In genomic region chr2:229096667-229097066, GRCh38 we compare ENCODE assay signal across 18 cellular contexts.
"Had no signal": no experiment of that assay in that cellular context is flagged by ENCODE, and none has a peak within 500 bp of the region (broad histone marks: within the 10 kb centered on the region; RNA-seq: fewer than 3 reads in every experiment).

No MANE protein-coding gene starts in this region.

- H3K9me3 Mint-ChIP-seq: activated CD4-positive, alpha-beta T cell treated with anti-CD3 and anti-CD28 coated beads, Interleukin-2, amount 10 ng/mL, durations not matched to agents 24 days and 14 days; stimulated activated memory B cell treated with anti-CD40 and anti-IgM and Interleukin-4, amounts not matched to agents 10 μg/mL and 1 μg/mL and 100 μg/mL, for 72 hours had no signal

- H3K36me3 ChIP-seq: spleen, tibial artery had no signal

- H3K4me1 Mint-ChIP-seq: activated B cell treated with CpG ODN at 0.5 μM for 24 hours; activated CD4-positive, alpha-beta T cell treated with anti-CD3 and anti-CD28 coated beads, Interleukin-2, amount 10 ng/mL, durations not matched to agents 24 days and 14 days; stimulated activated memory B cell treated with anti-CD40 and anti-IgM and Interleukin-4, amounts not matched to agents 10 μg/mL and 1 μg/mL and 100 μg/mL, for 72 hours; T-helper 17 cell had no signal

- ATAC-seq: effector memory CD8-positive, alpha-beta T cell; left cardiac atrium; mucosa of descending colon; natural killer cell treated with Interleukin-12 subunit alpha and Interleukin-12 subunit beta and Interleukin-15 and Interleukin-18, amount 100 ng/mL, for 72 hours; right cardiac atrium; stimulated activated memory B cell treated with anti-CD40 and anti-IgM and Interleukin-4, amounts not matched to agents 10 μg/mL and 1 μg/mL and 100 μg/mL, for 72 hours; T-helper 17 cell had no signal

- H3K9me3 ChIP-seq: mucosa of descending colon, spleen, tibial artery had no signal

- H3K27me3 ChIP-seq: spleen, tibial artery had no signal

- H3K36me3 Mint-ChIP-seq: activated naive CD8-positive, alpha-beta T cell; natural killer cell treated with Interleukin-12 subunit alpha and Interleukin-12 subunit beta and Interleukin-15 and Interleukin-18, amount 100 ng/mL, for 72 hours; stimulated activated memory B cell treated with anti-CD40 and anti-IgM and Interleukin-4, amounts not matched to agents 10 μg/mL and 1 μg/mL and 100 μg/mL, for 72 hours had no signal

- H3K4me3 Mint-ChIP-seq: activated B cell treated with CpG ODN at 0.5 μM for 24 hours; activated CD4-positive, alpha-beta T cell treated with anti-CD3 and anti-CD28 coated beads, Interleukin-2, amount 10 ng/mL, durations not matched to agents 24 days and 14 days; activated naive CD8-positive, alpha-beta T cell; effector memory CD8-positive, alpha-beta T cell; natural killer cell treated with Interleukin-12 subunit alpha and Interleukin-12 subunit beta and Interleukin-15 and Interleukin-18, amount 100 ng/mL, for 72 hours; stimulated activated memory B cell treated with anti-CD40 and anti-IgM and Interleukin-4, amounts not matched to agents 10 μg/mL and 1 μg/mL and 100 μg/mL, for 72 hours; T-helper 17 cell had no signal

- H3K4me3 ChIP-seq: mucosa of descending colon, spleen, tibial artery had no signal

- DNase-seq: activated B cell treated with CpG ODN at 0.5 μM for 24 hours; activated CD4-positive, alpha-beta T cell treated with anti-CD3 and anti-CD28 coated beads, Interleukin-2, amount 10 ng/mL, durations not matched to agents 24 days and 14 days; activated effector memory CD4-positive, alpha-beta T cell treated with anti-CD3 and anti-CD28 coated beads, Interleukin-2, amount 50 U/mL, for 16 hours; aorta; caudate nucleus; effector memory CD8-positive, alpha-beta T cell; left cardiac atrium; mucosa of descending colon; nucleus accumbens; right cardiac atrium; spleen; stimulated activated CD4-positive, alpha-beta T cell treated with anti-CD3 and anti-CD28 coated beads, Interleukin-1b, Interleukin-23, amount 100 ng/mL, for 48 hours; T-helper 17 cell; tibial artery had no signal

- H3K27ac ChIP-seq: spleen, tibial artery had no signal

- H3K4me1 ChIP-seq: spleen had no signal

- H3K27ac Mint-ChIP-seq: activated B cell treated with CpG ODN at 0.5 μM for 24 hours; activated CD4-positive, alpha-beta T cell treated with anti-CD3 and anti-CD28 coated beads, Interleukin-2, amount 10 ng/mL, durations not matched to agents 24 days and 14 days; activated naive CD8-positive, alpha-beta T cell; effector memory CD8-positive, alpha-beta T cell; natural killer cell treated with Interleukin-12 subunit alpha and Interleukin-12 subunit beta and Interleukin-15 and Interleukin-18, amount 100 ng/mL, for 72 hours; progenitor cell of endocrine pancreas; stimulated activated memory B cell treated with anti-CD40 and anti-IgM and Interleukin-4, amounts not matched to agents 10 μg/mL and 1 μg/mL and 100 μg/mL, for 72 hours; T-helper 17 cell had no signal

- H3K27me3 Mint-ChIP-seq: activated B cell treated with CpG ODN at 0.5 μM for 24 hours; activated CD4-positive, alpha-beta T cell treated with anti-CD3 and anti-CD28 coated beads, Interleukin-2, amount 10 ng/mL, durations not matched to agents 24 days and 14 days; activated naive CD8-positive, alpha-beta T cell; effector memory CD8-positive, alpha-beta T cell; natural killer cell treated with Interleukin-12 subunit alpha and Interleukin-12 subunit beta and Interleukin-15 and Interleukin-18, amount 100 ng/mL, for 72 hours; progenitor cell of endocrine pancreas; stimulated activated memory B cell treated with anti-CD40 and anti-IgM and Interleukin-4, amounts not matched to agents 10 μg/mL and 1 μg/mL and 100 μg/mL, for 72 hours; T-helper 17 cell had no signal
